Comparison of ENCODE assay signal across 14 cellular contexts in genomic region chr1:118081387-118081786, GRCh38.
A peak's percentile ranks its signal among the peaks of the same experiment; 100 is the strongest.
DNase-seq lines count a peak whose midpoint lies in the region; ATAC-seq and TF ChIP-seq lines count a peak whose summit lies in the region.
"Had no signal": no experiment of that assay in that cellular context is flagged by ENCODE, and none has a peak within 500 bp of the region (broad histone marks: within the 10 kb centered on the region; RNA-seq: fewer than 3 reads in every experiment).

No MANE protein-coding gene starts in this region.

- no peak for TF ChIP-seq CTCF in GM20000 (IDR thresholded peaks at IDR 0.05; ENCODE audit: extremely low read depth, missing control alignments)
- TF ChIP-seq CTCF in hepatocyte (IDR thresholded peaks at IDR 0.05; ENCODE audit: poor library complexity): no peak

- no peaks in the 10 kb centered on the region for H3K9me3 ChIP-seq in hepatocyte (ENCODE audit: low read depth)

- no peaks in the 10 kb centered on the region for H3K36me3 Mint-ChIP-seq in T-cell
- H3K36me3 Mint-ChIP-seq: activated naive CD4-positive, alpha-beta T cell treated with anti-CD3 and anti-CD28 coated beads, Interleukin-2, amount 10 ng/mL, durations not matched to agents 7 days and 5 days; neural progenitor cell had no signal

- H3K4me1 Mint-ChIP-seq in T-cell: no peaks in the 10 kb centered on the region
- H3K4me1 Mint-ChIP-seq: neural progenitor cell had no signal

- peaks cover 0 to 6% (median 3%) of the 10 kb centered on the region in 3 donors for H3K9me3 Mint-ChIP-seq in T-cell
- H3K9me3 Mint-ChIP-seq: activated naive CD4-positive, alpha-beta T cell treated with anti-CD3 and anti-CD28 coated beads, Interleukin-2, amount 10 ng/mL, durations not matched to agents 7 days and 5 days; neural progenitor cell had no signal

- peak; percentile 80 for ATAC-seq in GM18519 (IDR thresholded peaks at IDR 0.05; ENCODE audit: low FRiP score, unreplicated experiment)
- peak; percentile 73 for ATAC-seq in HG03159 (IDR thresholded peaks at IDR 0.05; ENCODE audit: unreplicated experiment)
- no peak for ATAC-seq in T-cell (replicated peaks in 1 of 4)

- CTCF ChIA-PET in T-cell (lab: Charles Lee): no interaction called here

- H3K4me2 ChIP-seq in hepatocyte: no peak overlapping the region
- H3K4me2 ChIP-seq: neural progenitor cell had no signal

- H3K4me3 Mint-ChIP-seq in T-cell: no peak overlapping the region
- H3K4me3 Mint-ChIP-seq: activated naive CD4-positive, alpha-beta T cell treated with anti-CD3 and anti-CD28 coated beads, Interleukin-2, amount 10 ng/mL, durations not matched to agents 7 days and 5 days; neural progenitor cell had no signal

- no peaks in the 10 kb centered on the region for H3K4me1 ChIP-seq in hepatocyte (ENCODE audit: insufficient read depth)
- H3K4me1 ChIP-seq: neural progenitor cell had no signal

- H3K27me3 Mint-ChIP-seq in T-cell: peaks cover 2 to 14% of the 10 kb centered on the region in 2 donors
- H3K27me3 Mint-ChIP-seq: activated naive CD4-positive, alpha-beta T cell treated with anti-CD3 and anti-CD28 coated beads, Interleukin-2, amount 10 ng/mL, durations not matched to agents 7 days and 5 days had no signal

- no peaks in the 10 kb centered on the region for H3K9me2 ChIP-seq in hepatocyte (replicated peaks; ENCODE audit: insufficient read depth)

- 43% methylated on average over 3 of the region's 3 CpGs for WGBS in hepatocyte (ENCODE audit: low lambda C conversion rate, missing lambda C conversion rate)

- H3K27me3 ChIP-seq in hepatocyte: no peaks in the 10 kb centered on the region
- H3K27me3 ChIP-seq: neural progenitor cell had no signal

- POLR2A ChIA-PET in T-cell (lab: Charles Lee): no interaction called here

- H3K4me3 ChIP-seq in hepatocyte: no peak overlapping the region
- H3K4me3 ChIP-seq: neural progenitor cell had no signal

- DNase-seq in GM20000 (ENCODE audit: low spot score) (peak; percentile 18), hepatocyte (ENCODE audit: low spot score) (peak; percentile 28), T-cell (no peak), NCI-H1105 (lab: John Stamatoyannopoulos, UW) (no peak), DMS114 treated with DMSO at 0.1 percent for 48 hours (lab: John Stamatoyannopoulos, UW; ENCODE audit: unreplicated experiment) (no peak), GDM1 (lab: John Stamatoyannopoulos, UW) (no peak)
- DNase-seq: activated naive CD4-positive, alpha-beta T cell treated with anti-CD3 and anti-CD28 coated beads, Interleukin-2, amount 10 ng/mL, durations not matched to agents 7 days and 5 days; Calu3; kidney glomerular epithelial cell; MV-4-11; NCI-H524 treated with DMSO at 0.1 percent for 48 hours had no signal

- no peak overlapping the region for H3K27ac Mint-ChIP-seq in T-cell
- H3K27ac Mint-ChIP-seq: activated naive CD4-positive, alpha-beta T cell treated with anti-CD3 and anti-CD28 coated beads, Interleukin-2, amount 10 ng/mL, durations not matched to agents 7 days and 5 days; neural progenitor cell had no signal

- H3K27ac ChIP-seq in hepatocyte: no peak overlapping the region
- H3K27ac ChIP-seq: neural progenitor cell had no signal

- no peak overlapping the region for H2AFZ ChIP-seq in hepatocyte
- H2AFZ ChIP-seq: neural progenitor cell had no signal

- H4K20me1 ChIP-seq in hepatocyte (ENCODE audit: insufficient read depth, poor library complexity, severe bottlenecking): no peaks in the 10 kb centered on the region

- no peaks in the 10 kb centered on the region for H3K36me3 ChIP-seq in hepatocyte (replicated peaks; ENCODE audit: insufficient read depth, low read depth)
- H3K36me3 ChIP-seq: neural progenitor cell had no signal

- H3K79me2 ChIP-seq in hepatocyte: no peaks in the 10 kb centered on the region

Comparison
In these comparisons a context has a peak if more than half of its experiments do, and no peak if none do; other contexts are left out.
1. ATAC-seq: peak in GM18519 (single experiment) and HG03159 (single experiment); none in T-cell (0 of 4).
2. DNase-seq: peak in GM20000 (single experiment) and hepatocyte (single experiment); none in T-cell (0 of 34), NCI-H1105 (single experiment), DMS114 treated with DMSO at 0.1 percent for 48 hours (single experiment) and GDM1 (single experiment).